Comparison of ENCODE assay signal across 10 cellular contexts in the genomic region with DNA sequence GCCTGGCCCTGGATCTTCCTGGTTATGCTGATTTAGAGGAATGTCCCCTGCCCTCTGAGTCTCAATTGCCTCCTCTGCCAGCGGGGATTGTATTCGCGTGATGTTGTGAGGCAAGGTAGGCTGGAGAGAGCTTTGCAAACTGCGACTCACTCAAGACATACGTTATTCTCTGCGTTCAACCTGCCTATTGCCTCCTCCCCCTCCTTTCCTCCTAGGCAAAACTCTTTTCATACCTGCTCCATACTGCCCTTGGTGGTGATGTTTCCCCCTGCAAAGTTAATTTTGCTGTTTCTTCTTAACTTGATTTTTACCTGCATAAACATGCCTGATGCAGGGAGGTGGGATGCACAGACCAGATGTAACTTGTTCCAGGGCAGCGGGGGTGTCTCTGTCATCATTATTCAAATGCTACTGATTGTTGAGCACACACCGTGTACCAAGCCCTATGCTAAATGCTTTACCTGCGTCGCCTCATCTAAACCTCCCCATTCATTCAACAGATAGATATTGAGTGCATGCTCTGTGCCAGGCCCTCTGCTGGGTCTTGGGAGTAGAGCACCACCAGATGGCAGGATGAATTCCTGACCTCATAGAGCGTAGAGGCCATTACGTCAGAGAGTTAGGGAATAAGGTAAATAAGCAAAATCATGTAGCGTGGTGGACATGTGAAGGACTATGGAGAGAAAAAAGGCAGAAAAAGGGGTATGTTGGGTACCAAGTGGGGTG. TPM values are rescaled to one million over a fixed set of nuclear protein-coding genes. Genes with fewer than 3 reads are reported as not detected.
DNase-seq lines count a peak whose midpoint lies in the region; ATAC-seq and TF ChIP-seq lines count a peak whose summit lies in the region.
"Had no signal": no experiment of that assay in that cellular context is flagged by ENCODE, and none has a peak within 500 bp of the region (broad histone marks: within the 10 kb centered on the region; RNA-seq: fewer than 3 reads in every experiment).

No MANE protein-coding gene starts in this region.

- H3K79me2 ChIP-seq in OCI-LY1 (ENCODE audit: insufficient read depth, low read length) = no peaks in the 10 kb centered on the region

- no peak overlapping the region for H3K9ac ChIP-seq in OCI-LY1 (ENCODE audit: low read length)

- H2AFZ ChIP-seq in OCI-LY1 (ENCODE audit: low read length) = no peak overlapping the region

- no peak for TF ChIP-seq POLR2A in stomach (IDR thresholded peaks at IDR 0.05)

- H3K36me3 Mint-ChIP-seq in activated CD4-positive, alpha-beta T cell treated with anti-CD3 and anti-CD28 coated beads for 36 hours (ENCODE audit: low read depth) = no peaks in the 10 kb centered on the region
- H3K36me3 Mint-ChIP-seq in stimulated activated naive B cell treated with anti-CD40 and anti-IgM and Interleukin-4, amounts not matched to agents 10 μg/mL and 1 μg/mL and 100 μg/mL, for 72 hours = no peaks in the 10 kb centered on the region
- H3K36me3 Mint-ChIP-seq: activated naive CD4-positive, alpha-beta T cell treated with anti-CD3 and anti-CD28 coated beads, Interleukin-2, amount 50 U/mL, for 24 hours had no signal

- CTCF ChIA-PET in activated CD4-positive, alpha-beta T cell treated with anti-CD3 and anti-CD28 coated beads for 36 hours (lab: Charles Lee) = no interaction called here

- no peak overlapping the region for H3K4me3 Mint-ChIP-seq in activated CD4-positive, alpha-beta T cell treated with anti-CD3 and anti-CD28 coated beads for 36 hours
- no peak overlapping the region for H3K4me3 Mint-ChIP-seq in stimulated activated naive B cell treated with anti-CD40 and anti-IgM and Interleukin-4, amounts not matched to agents 10 μg/mL and 1 μg/mL and 100 μg/mL, for 72 hours
- H3K4me3 Mint-ChIP-seq: activated naive CD4-positive, alpha-beta T cell treated with anti-CD3 and anti-CD28 coated beads, Interleukin-2, amount 50 U/mL, for 24 hours had no signal

- no peaks in the 10 kb centered on the region for H3K9me3 ChIP-seq in OCI-LY1 (ENCODE audit: low read length)
- no peaks in the 10 kb centered on the region for H3K9me3 ChIP-seq in stomach

- no peaks in the 10 kb centered on the region for H3K4me1 Mint-ChIP-seq in activated CD4-positive, alpha-beta T cell treated with anti-CD3 and anti-CD28 coated beads for 36 hours
- H3K4me1 Mint-ChIP-seq in stimulated activated naive B cell treated with anti-CD40 and anti-IgM and Interleukin-4, amounts not matched to agents 10 μg/mL and 1 μg/mL and 100 μg/mL, for 72 hours = peaks cover 17 to 20% of the 10 kb centered on the region in 2 donors
- H3K4me1 Mint-ChIP-seq: activated naive CD4-positive, alpha-beta T cell treated with anti-CD3 and anti-CD28 coated beads, Interleukin-2, amount 50 U/mL, for 24 hours had no signal

- ATAC-seq in activated CD4-positive, alpha-beta T cell treated with anti-CD3 and anti-CD28 coated beads for 36 hours = no peak
- no peak for ATAC-seq in stimulated activated naive B cell treated with anti-CD40 and anti-IgM and Interleukin-4, amounts not matched to agents 10 μg/mL and 1 μg/mL and 100 μg/mL, for 72 hours (replicated peaks)
- no peak for ATAC-seq in GM21786 (IDR thresholded peaks at IDR 0.05; ENCODE audit: unreplicated experiment)

- no peak for TF ChIP-seq EP300 in stomach (IDR thresholded peaks at IDR 0.05)

- H3K27ac ChIP-seq in OCI-LY1 (ENCODE audit: low read depth, low read length, poor library complexity, severe bottlenecking) (no peak overlapping the region), stomach (no peak overlapping the region)

- H3K27me3 ChIP-seq in OCI-LY1 (ENCODE audit: insufficient read depth, low read length) (no peaks in the 10 kb centered on the region), stomach (no peaks in the 10 kb centered on the region)

- WGBS in stomach, 5 donors = 54 to 64% (median 61%) methylated on average over 13 of the region's 13 CpGs

- POLR2A ChIA-PET in activated CD4-positive, alpha-beta T cell treated with anti-CD3 and anti-CD28 coated beads for 36 hours (lab: Charles Lee) = no interaction called here

- no peaks in the 10 kb centered on the region for H3K4me1 ChIP-seq in OCI-LY1 (ENCODE audit: insufficient read depth, low read length, severe bottlenecking)
- no peaks in the 10 kb centered on the region for H3K4me1 ChIP-seq in stomach

- H3K4me3 ChIP-seq in OCI-LY1 (ENCODE audit: low read depth, low read length, poor library complexity, severe bottlenecking) (no peak overlapping the region), fibroblast of mammary gland (ENCODE audit: control insufficient read depth, low read depth, low read length) (no peak overlapping the region), stomach (no peak overlapping the region)

- H3K9me2 ChIP-seq in OCI-LY1 (ENCODE audit: low read depth, low read length) = no peaks in the 10 kb centered on the region

- H3K36me3 ChIP-seq in OCI-LY1 (ENCODE audit: insufficient read depth, low read length) = no peaks in the 10 kb centered on the region
- H3K36me3 ChIP-seq in stomach = no peaks in the 10 kb centered on the region

- H3K4me2 ChIP-seq in OCI-LY1 (ENCODE audit: low read length) = no peak overlapping the region

- H3K27ac Mint-ChIP-seq in activated CD4-positive, alpha-beta T cell treated with anti-CD3 and anti-CD28 coated beads for 36 hours = no peak overlapping the region
- no peak overlapping the region for H3K27ac Mint-ChIP-seq in stimulated activated naive B cell treated with anti-CD40 and anti-IgM and Interleukin-4, amounts not matched to agents 10 μg/mL and 1 μg/mL and 100 μg/mL, for 72 hours
- H3K27ac Mint-ChIP-seq: activated naive CD4-positive, alpha-beta T cell treated with anti-CD3 and anti-CD28 coated beads, Interleukin-2, amount 50 U/mL, for 24 hours had no signal

- peak; percentile 15 for DNase-seq in activated CD4-positive, alpha-beta T cell treated with anti-CD3 and anti-CD28 coated beads for 36 hours
- DNase-seq in activated CD4-positive, alpha-beta T cell treated with anti-CD3 and anti-CD28 coated beads, Interleukin-2, amount 50 U/mL, for 48 hours = no peak
- peak; percentile 16 for DNase-seq in fibroblast of mammary gland (ENCODE audit: low read depth)
- no peak for DNase-seq in stomach
- no peak for DNase-seq in stimulated activated naive B cell treated with anti-CD40 and anti-IgM and Interleukin-4, amounts not matched to agents 10 μg/mL and 1 μg/mL and 100 μg/mL, for 72 hours
- no peak for DNase-seq in posterior cingulate gyrus
- DNase-seq: SIG-M5 had no signal

- peak; percentile 48 for TF ChIP-seq CTCF in OCI-LY1 (IDR thresholded peaks at IDR 0.05; ENCODE audit: low read length)
- no peak for TF ChIP-seq CTCF in fibroblast of mammary gland (conservative IDR thresholded peaks at IDR 0.05; ENCODE audit: control insufficient read depth, insufficient read depth, low read depth, low read length)
- peak in 5 of 7 experiments; percentile 7 to 33 (median 19) for TF ChIP-seq CTCF in stomach (IDR thresholded peaks at IDR 0.05)

- intact Hi-C loops in activated CD4-positive, alpha-beta T cell treated with anti-CD3 and anti-CD28 coated beads for 36 hours (cut with DNase I, micrococcal nuclease) = no loop called here
- intact Hi-C loops in stomach (cut with DNase I; ENCODE audit: low total_unique reads) (no loop called here), posterior cingulate gyrus (cut with DNase I) (loop anchor here (5.0 kb wide), 1 partner anchor 68 kb away; no protein-coding TSS in a partner anchor)

- no peaks in the 10 kb centered on the region for H3F3A ChIP-seq in OCI-LY1 (ENCODE audit: insufficient read depth, low read length)

- H3K27me3 Mint-ChIP-seq in activated CD4-positive, alpha-beta T cell treated with anti-CD3 and anti-CD28 coated beads for 36 hours = no peaks in the 10 kb centered on the region
- peaks cover 0 to 5% of the 10 kb centered on the region in 2 donors for H3K27me3 Mint-ChIP-seq in stimulated activated naive B cell treated with anti-CD40 and anti-IgM and Interleukin-4, amounts not matched to agents 10 μg/mL and 1 μg/mL and 100 μg/mL, for 72 hours
- H3K27me3 Mint-ChIP-seq: activated naive CD4-positive, alpha-beta T cell treated with anti-CD3 and anti-CD28 coated beads, Interleukin-2, amount 50 U/mL, for 24 hours had no signal

- H4K20me1 ChIP-seq in OCI-LY1 (ENCODE audit: insufficient read depth, low read length) = no peaks in the 10 kb centered on the region

- H3K9me3 Mint-ChIP-seq in activated CD4-positive, alpha-beta T cell treated with anti-CD3 and anti-CD28 coated beads for 36 hours (ENCODE audit: low read depth) = no peaks in the 10 kb centered on the region
- H3K9me3 Mint-ChIP-seq in stimulated activated naive B cell treated with anti-CD40 and anti-IgM and Interleukin-4, amounts not matched to agents 10 μg/mL and 1 μg/mL and 100 μg/mL, for 72 hours = peaks cover 0 to 2% of the 10 kb centered on the region in 2 donors
- H3K9me3 Mint-ChIP-seq: activated naive CD4-positive, alpha-beta T cell treated with anti-CD3 and anti-CD28 coated beads, Interleukin-2, amount 50 U/mL, for 24 hours had no signal

RNA-seq across cellular contexts. Expression of a gene that starts 29.0 kb away (rescaled TPM):
- total RNA-seq in activated CD4-positive, alpha-beta T cell treated with anti-CD3 and anti-CD28 coated beads for 36 hours = under 1 TPM; 0.11 to 0.35 TPM
- 1 to 10 TPM; 1.3 to 4.7 (median 4.0) TPM for total RNA-seq in stomach
- polyA plus RNA-seq in stomach = under 1 TPM; 0.68 to 0.80 (median 0.76) TPM

Comparison
In these comparisons a context has a peak if more than half of its experiments do, and no peak if none do; other contexts are left out.
1. DNase-seq: peak in activated CD4-positive, alpha-beta T cell treated with anti-CD3 and anti-CD28 coated beads for 36 hours (single experiment) and fibroblast of mammary gland (single experiment); none in activated CD4-positive, alpha-beta T cell treated with anti-CD3 and anti-CD28 coated beads, Interleukin-2, amount 50 U/mL, for 48 hours (0 of 2), stomach (single experiment), stimulated activated naive B cell treated with anti-CD40 and anti-IgM and Interleukin-4, amounts not matched to agents 10 μg/mL and 1 μg/mL and 100 μg/mL, for 72 hours (single experiment) and posterior cingulate gyrus (0 of 10).